In the genomic region with DNA sequence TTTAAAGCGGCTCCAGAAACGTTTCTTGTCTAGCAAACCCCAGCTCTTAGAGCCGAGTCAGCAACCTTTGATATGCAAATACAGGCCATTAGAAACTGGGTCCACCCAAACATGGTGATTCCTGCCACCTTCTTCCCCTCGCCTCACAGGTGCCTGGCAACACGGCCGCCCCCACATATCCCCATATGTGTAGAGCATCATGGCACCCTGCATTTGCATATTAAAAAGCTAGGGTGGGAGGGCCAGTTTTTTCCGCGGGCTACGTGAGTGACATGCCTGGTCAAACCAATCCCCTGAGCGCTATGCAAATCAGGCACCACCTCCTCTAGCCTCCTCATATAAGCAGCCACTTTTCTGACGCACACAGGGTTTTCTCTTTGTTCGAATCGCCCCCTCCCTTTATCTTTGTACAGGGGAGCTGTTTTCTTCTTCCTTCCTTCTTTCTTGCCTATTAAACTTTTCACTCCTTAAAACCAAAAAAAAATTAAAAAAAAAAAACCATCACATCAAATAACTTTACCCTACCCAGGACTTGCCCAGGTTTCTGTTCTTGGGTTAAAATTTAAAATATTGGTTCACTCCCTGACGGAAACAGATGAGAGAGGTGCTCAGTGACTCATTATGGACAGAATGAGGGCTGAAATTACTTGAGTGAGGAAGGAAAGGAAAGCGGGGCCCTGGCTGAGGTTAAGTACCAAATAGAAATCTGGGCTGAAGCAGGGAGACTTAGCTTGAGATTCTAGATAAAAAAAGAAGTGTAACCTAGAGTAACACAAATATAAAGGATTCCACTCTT, we compare ENCODE assay signal across 9 cellular contexts. TPM values are rescaled to one million over a fixed set of nuclear protein-coding genes. Genes with fewer than 3 reads are reported as not detected.
A peak's percentile ranks its signal among the peaks of the same experiment; 100 is the strongest.
DNase-seq lines count a peak whose midpoint lies in the region; ATAC-seq and TF ChIP-seq lines count a peak whose summit lies in the region.
"Had no signal": no experiment of that assay in that cellular context is flagged by ENCODE, and none has a peak within 500 bp of the region (broad histone marks: within the 10 kb centered on the region; RNA-seq: fewer than 3 reads in every experiment).

No MANE protein-coding gene starts in this region.

- H3K36me3 ChIP-seq in GM23338 (ENCODE audit: insufficient read depth): no peaks in the 10 kb centered on the region
- H3K36me3 ChIP-seq in left ventricle myocardium inferior: no peaks in the 10 kb centered on the region

- peaks cover 93% of the 10 kb centered on the region for H3K79me2 ChIP-seq in GM23338 (replicated peaks; ENCODE audit: insufficient read depth)

- ATAC-seq in GM23338: peak; percentile 97

- peak overlapping the region; percentile 60 for H3K4me2 ChIP-seq in GM23338

- H3K4me3 ChIP-seq in GM23338 (peak overlapping the region; percentile 37), left ventricle myocardium inferior (no peak overlapping the region)

- H3K4me1 ChIP-seq in GM23338 (ENCODE audit: insufficient read depth) (peaks cover 35% of the 10 kb centered on the region), left ventricle myocardium inferior (peaks cover 45% of the 10 kb centered on the region)

- H3K4me3 Mint-ChIP-seq in GM23338 (no peak overlapping the region; the same call in 2 of the 3 replicates), chondrocyte (ENCODE audit: unreplicated experiment) (no peak overlapping the region)
- H3K4me3 Mint-ChIP-seq in activated CD4-positive, alpha-beta T cell treated with anti-CD3 and anti-CD28 coated beads, Interleukin-2, amount 10 ng/mL, durations not matched to agents 24 days and 14 days: peak overlapping the region; percentile 54

- peaks cover 11% of the 10 kb centered on the region for H3K9me3 ChIP-seq in left ventricle myocardium inferior (replicated peaks)

- no peaks in the 10 kb centered on the region for H3F3A ChIP-seq in GM23338 (replicated peaks; ENCODE audit: low read depth)

- no peaks in the 10 kb centered on the region for H3K9me2 ChIP-seq in GM23338 (ENCODE audit: insufficient read depth)

- H3K9me3 Mint-ChIP-seq in GM23338 (peaks cover 35% of the 10 kb centered on the region; the same call in 2 of the 3 replicates), chondrocyte (ENCODE audit: low read depth) (peaks cover 13% of the 10 kb centered on the region)
- H3K9me3 Mint-ChIP-seq in activated CD4-positive, alpha-beta T cell treated with anti-CD3 and anti-CD28 coated beads, Interleukin-2, amount 10 ng/mL, durations not matched to agents 24 days and 14 days: peaks cover 18% of the 10 kb centered on the region

- H4K20me1 ChIP-seq in GM23338 (replicated peaks; ENCODE audit: insufficient read depth): no peaks in the 10 kb centered on the region; the same call in 1 of the 2 replicates

- H3K27me3 ChIP-seq in GM23338 (ENCODE audit: insufficient read depth) (no peaks in the 10 kb centered on the region), left ventricle myocardium inferior (ENCODE audit: low read depth) (no peaks in the 10 kb centered on the region)

- H3K36me3 Mint-ChIP-seq in GM23338 (ENCODE audit: low read depth) (peaks cover 72% of the 10 kb centered on the region), chondrocyte (ENCODE audit: low read depth) (peaks cover 2% of the 10 kb centered on the region)
- H3K36me3 Mint-ChIP-seq in activated CD4-positive, alpha-beta T cell treated with anti-CD3 and anti-CD28 coated beads, Interleukin-2, amount 10 ng/mL, durations not matched to agents 24 days and 14 days (ENCODE audit: low read depth): peaks cover 59% of the 10 kb centered on the region

- H3K4me1 Mint-ChIP-seq in GM23338 (peaks cover 18% of the 10 kb centered on the region), chondrocyte (ENCODE audit: low read depth) (peaks cover 38% of the 10 kb centered on the region)
- peaks cover 53% of the 10 kb centered on the region for H3K4me1 Mint-ChIP-seq in activated CD4-positive, alpha-beta T cell treated with anti-CD3 and anti-CD28 coated beads, Interleukin-2, amount 10 ng/mL, durations not matched to agents 24 days and 14 days

- TF ChIP-seq CTCF in GM23338 (conservative IDR thresholded peaks at IDR 0.05; ENCODE audit: low read depth in 2 of 2) (no peak), chondrocyte (IDR thresholded peaks at IDR 0.05) (no peak), left ventricle myocardium inferior (IDR thresholded peaks at IDR 0.05; ENCODE audit: borderline replicate concordance) (no peak)

- no peak overlapping the region for H2AFZ ChIP-seq in GM23338
- H2AFZ ChIP-seq: parathyroid adenoma had no signal

- DNase-seq in GM23338 (ENCODE audit: low spot score) (peak; percentile 98), chondrocyte (ENCODE audit: low spot score) (no peak), left ventricle myocardium inferior (no peak), AG20443 (ENCODE audit: low spot score) (no peak), MV-4-11 (lab: John Stamatoyannopoulos, UW) (no peak), COLO668 (lab: John Stamatoyannopoulos, UW; ENCODE audit: unreplicated experiment) (no peak)
- DNase-seq in activated CD4-positive, alpha-beta T cell treated with anti-CD3 and anti-CD28 coated beads, Interleukin-2, amount 10 ng/mL, durations not matched to agents 24 days and 14 days: peak; percentile 77
- DNase-seq in stimulated activated CD4-positive, alpha-beta T cell treated with anti-CD3 and anti-CD28 coated beads, Interleukin-4, amount 100 ng/mL, for 4 hours: peak; percentile 57 to 83

- peaks cover 4% of the 10 kb centered on the region for H3K27me3 Mint-ChIP-seq in GM23338 (ENCODE audit: insufficient read depth, low read depth, poor library complexity)
- H3K27me3 Mint-ChIP-seq in activated CD4-positive, alpha-beta T cell treated with anti-CD3 and anti-CD28 coated beads, Interleukin-2, amount 10 ng/mL, durations not matched to agents 24 days and 14 days: no peaks in the 10 kb centered on the region
- no peaks in the 10 kb centered on the region for H3K27me3 Mint-ChIP-seq in chondrocyte (ENCODE audit: low read depth)

- intact Hi-C loops in activated CD4-positive, alpha-beta T cell treated with anti-CD3 and anti-CD28 coated beads, Interleukin-2, amount 10 ng/mL, durations not matched to agents 24 days and 14 days (cut with micrococcal nuclease): loop anchor here (1.0 kb wide), 2 partner anchors 10 to 21 kb away; no protein-coding TSS in a partner anchor
- intact Hi-C loops in left ventricle myocardium inferior (cut with micrococcal nuclease): no loop called here

- H3K27ac Mint-ChIP-seq in GM23338 (peak overlapping the region; percentile 91), chondrocyte (ENCODE audit: unreplicated experiment) (peak overlapping the region; percentile 57)
- peak overlapping the region; percentile 85 for H3K27ac Mint-ChIP-seq in activated CD4-positive, alpha-beta T cell treated with anti-CD3 and anti-CD28 coated beads, Interleukin-2, amount 10 ng/mL, durations not matched to agents 24 days and 14 days

- peak overlapping the region; percentile 92 for H3K27ac ChIP-seq in GM23338 (ENCODE audit: low read depth)
- H3K27ac ChIP-seq in left ventricle myocardium inferior (replicated peaks): no peak overlapping the region
- H3K27ac ChIP-seq: parathyroid adenoma had no signal

TF ChIP-seq in GM23338, 12 proteins besides CTCF, POLR2A, EP300 and RAD21 (continues in another document):
- TF ChIP-seq, protein P1, sequence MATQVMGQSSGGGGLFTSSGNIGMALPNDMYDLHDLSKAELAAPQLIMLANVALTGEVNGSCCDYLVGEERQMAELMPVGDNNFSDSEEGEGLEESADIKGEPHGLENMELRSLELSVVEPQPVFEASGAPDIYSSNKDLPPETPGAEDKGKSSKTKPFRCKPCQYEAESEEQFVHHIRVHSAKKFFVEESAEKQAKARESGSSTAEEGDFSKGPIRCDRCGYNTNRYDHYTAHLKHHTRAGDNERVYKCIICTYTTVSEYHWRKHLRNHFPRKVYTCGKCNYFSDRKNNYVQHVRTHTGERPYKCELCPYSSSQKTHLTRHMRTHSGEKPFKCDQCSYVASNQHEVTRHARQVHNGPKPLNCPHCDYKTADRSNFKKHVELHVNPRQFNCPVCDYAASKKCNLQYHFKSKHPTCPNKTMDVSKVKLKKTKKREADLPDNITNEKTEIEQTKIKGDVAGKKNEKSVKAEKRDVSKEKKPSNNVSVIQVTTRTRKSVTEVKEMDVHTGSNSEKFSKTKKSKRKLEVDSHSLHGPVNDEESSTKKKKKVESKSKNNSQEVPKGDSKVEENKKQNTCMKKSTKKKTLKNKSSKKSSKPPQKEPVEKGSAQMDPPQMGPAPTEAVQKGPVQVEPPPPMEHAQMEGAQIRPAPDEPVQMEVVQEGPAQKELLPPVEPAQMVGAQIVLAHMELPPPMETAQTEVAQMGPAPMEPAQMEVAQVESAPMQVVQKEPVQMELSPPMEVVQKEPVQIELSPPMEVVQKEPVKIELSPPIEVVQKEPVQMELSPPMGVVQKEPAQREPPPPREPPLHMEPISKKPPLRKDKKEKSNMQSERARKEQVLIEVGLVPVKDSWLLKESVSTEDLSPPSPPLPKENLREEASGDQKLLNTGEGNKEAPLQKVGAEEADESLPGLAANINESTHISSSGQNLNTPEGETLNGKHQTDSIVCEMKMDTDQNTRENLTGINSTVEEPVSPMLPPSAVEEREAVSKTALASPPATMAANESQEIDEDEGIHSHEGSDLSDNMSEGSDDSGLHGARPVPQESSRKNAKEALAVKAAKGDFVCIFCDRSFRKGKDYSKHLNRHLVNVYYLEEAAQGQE (IDR thresholded peaks at IDR 0.05; ENCODE audit: unreplicated experiment): no peak
- TF ChIP-seq POLR2AphosphoS5 (IDR thresholded peaks at IDR 0.05; ENCODE audit: low read depth) (0 out of 2 replicates have a peak, but pooled peaks have one; percentile 24), CREB1 (CRISPR knock-in tag; IDR thresholded peaks at IDR 0.05; ENCODE audit: low read depth) (peak; percentile 54; the same call in 1 of the 2 replicates), NANOG (IDR thresholded peaks at IDR 0.05; ENCODE audit: borderline replicate concordance) (peak; percentile 58), EZH2phosphoT487 (IDR thresholded peaks at IDR 0.05; ENCODE audit: unreplicated experiment) (no peak), EZH2 (IDR thresholded peaks at IDR 0.05; ENCODE audit: low read depth, unreplicated experiment) (no peak)
- TF ChIP-seq, protein P2, sequence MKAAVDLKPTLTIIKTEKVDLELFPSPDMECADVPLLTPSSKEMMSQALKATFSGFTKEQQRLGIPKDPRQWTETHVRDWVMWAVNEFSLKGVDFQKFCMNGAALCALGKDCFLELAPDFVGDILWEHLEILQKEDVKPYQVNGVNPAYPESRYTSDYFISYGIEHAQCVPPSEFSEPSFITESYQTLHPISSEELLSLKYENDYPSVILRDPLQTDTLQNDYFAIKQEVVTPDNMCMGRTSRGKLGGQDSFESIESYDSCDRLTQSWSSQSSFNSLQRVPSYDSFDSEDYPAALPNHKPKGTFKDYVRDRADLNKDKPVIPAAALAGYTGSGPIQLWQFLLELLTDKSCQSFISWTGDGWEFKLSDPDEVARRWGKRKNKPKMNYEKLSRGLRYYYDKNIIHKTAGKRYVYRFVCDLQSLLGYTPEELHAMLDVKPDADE (IDR thresholded peaks at IDR 0.05): no peak

RNA-seq across cellular contexts. Expression of a gene that starts 59.8 kb away (rescaled TPM):
- total RNA-seq in GM23338 (2014; rRNA removed; shearing (Covaris generic)): 149 and 158 TPM in 2 replicates
- polyA plus RNA-seq in GM23338 (2016; fragmentation: Nextera tagmentation; extraction: Ambion mirVana): 152 and 156 TPM in 2 replicates
- 79.0 and 79.3 TPM in 2 replicates for total RNA-seq in activated CD4-positive, alpha-beta T cell treated with anti-CD3 and anti-CD28 coated beads, Interleukin-2, amount 10 ng/mL, durations not matched to agents 24 days and 14 days
- total RNA-seq in chondrocyte (31.4 to 36.6 TPM (median 33.5 TPM) in 3 replicates), left ventricle myocardium inferior (76.5 TPM)

Comparison
In these comparisons a context has a peak if more than half of its experiments do, and no peak if none do; other contexts are left out.
1. DNase-seq: peak in GM23338 (single experiment), activated CD4-positive, alpha-beta T cell treated with anti-CD3 and anti-CD28 coated beads, Interleukin-2, amount 10 ng/mL, durations not matched to agents 24 days and 14 days (single experiment) and stimulated activated CD4-positive, alpha-beta T cell treated with anti-CD3 and anti-CD28 coated beads, Interleukin-4, amount 100 ng/mL, for 4 hours (2 of 2); none in chondrocyte (single experiment), left ventricle myocardium inferior (single experiment), AG20443 (single experiment), MV-4-11 (single experiment) and COLO668 (single experiment).
2. Peak in every context shown above with its lines, with median percentiles within 50 percentile points of each other: H3K27ac Mint-ChIP-seq.